In the genomic region with DNA sequence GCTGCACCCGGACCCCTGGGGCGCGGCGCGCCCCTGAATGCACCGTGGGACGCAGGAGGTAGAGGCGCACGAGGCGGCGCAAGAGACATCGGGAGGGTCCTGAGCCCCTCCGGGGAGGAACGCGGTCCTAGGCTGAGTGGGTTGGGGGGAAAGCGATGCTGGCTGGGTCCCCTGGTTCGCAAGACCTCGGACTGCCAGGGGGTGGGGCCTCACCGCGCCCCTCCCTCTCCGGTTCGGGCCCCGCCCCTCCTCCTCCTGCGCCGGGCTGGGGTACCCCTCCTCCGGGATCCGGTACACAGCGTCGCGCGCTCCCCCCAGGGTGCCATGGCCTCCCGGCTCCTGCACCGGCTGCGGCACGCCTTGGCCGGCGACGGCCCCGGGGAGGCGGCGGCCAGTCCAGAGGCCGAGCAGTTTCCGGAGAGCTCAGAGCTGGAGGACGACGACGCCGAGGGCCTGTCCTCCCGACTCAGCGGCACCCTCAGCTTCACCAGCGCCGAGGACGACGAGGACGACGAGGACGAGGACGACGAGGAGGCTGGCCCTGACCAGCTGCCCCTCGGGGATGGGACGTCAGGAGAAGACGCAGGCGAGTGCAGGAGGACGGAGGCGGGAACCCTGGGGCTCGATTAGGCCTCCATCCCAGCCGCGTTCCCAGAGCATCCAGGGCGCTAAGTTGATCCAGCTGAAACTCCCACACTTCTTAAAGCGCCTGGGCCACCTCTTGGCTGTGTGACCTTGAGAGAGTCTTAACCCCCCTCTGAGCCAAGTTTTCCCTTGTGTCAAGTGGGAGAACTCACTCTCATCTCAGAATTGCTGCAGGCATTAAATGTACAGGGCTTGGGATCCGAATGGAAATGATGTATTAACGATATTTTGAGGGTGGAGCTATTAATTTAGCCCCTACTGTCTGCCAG, we compare ENCODE assay signal across 8 cellular contexts. TPM values are rescaled to one million over a fixed set of nuclear protein-coding genes. Genes with fewer than 3 reads are reported as not detected.
DNase-seq lines count a peak whose midpoint lies in the region; ATAC-seq and TF ChIP-seq lines count a peak whose summit lies in the region.

No MANE protein-coding gene starts in this region.

- H3K4me1 Mint-ChIP-seq in HFFc6 (ENCODE audit: low read depth) (peaks cover 42% of the 10 kb centered on the region), osteocyte (ENCODE audit: unreplicated experiment) (peaks cover 39% of the 10 kb centered on the region)

- H3K27me3 ChIP-seq in BJ (ENCODE audit: control insufficient read depth, insufficient read depth, low read length) (no peaks in the 10 kb centered on the region), RWPE2 (ENCODE audit: insufficient read depth, poor library complexity, severe bottlenecking) (no peaks in the 10 kb centered on the region), heart left ventricle (no peaks in the 10 kb centered on the region)

- H3K27ac Mint-ChIP-seq in HFFc6 (peak overlapping the region; percentile 96), osteocyte (ENCODE audit: unreplicated experiment) (peak overlapping the region; percentile 68)

- CTCF ChIA-PET in BJ (lab: Yijun Ruan, JAX) = interaction anchor here (1.0 to 2.0 kb wide), 5 partner anchors 10 to 66 kb away, joined by 3 to 6 read pairs (median 4); no protein-coding TSS in a partner anchor

- H3K27ac ChIP-seq in RWPE2 (ENCODE audit: poor library complexity, severe bottlenecking) (peak overlapping the region; percentile 54), heart left ventricle (peak overlapping the region; percentile 89 to 99 (median 95))

- H3K4me1 ChIP-seq in RWPE2 (ENCODE audit: insufficient read depth, poor library complexity, severe bottlenecking) (peaks cover 15% of the 10 kb centered on the region), heart left ventricle (peaks cover 0 to 51% (median 34%) of the 10 kb centered on the region in 12 donors)

- H3K9me3 ChIP-seq in RWPE2 (ENCODE audit: severe bottlenecking) (no peaks in the 10 kb centered on the region), heart left ventricle (no peaks in the 10 kb centered on the region)

- H3K4me3 ChIP-seq in BJ (ENCODE audit: low read depth, low read length) (peak overlapping the region; percentile 69), RWPE2 (ENCODE audit: severe bottlenecking) (peak overlapping the region; percentile 55), heart left ventricle (peak overlapping the region; percentile 54 to 90 (median 73))

- WGBS in heart left ventricle, 4 donors = 3 to 8% (median 3%) methylated on average over 25 to 71 of the region's 71 CpGs

- H3K27me3 Mint-ChIP-seq in HFFc6 (ENCODE audit: insufficient read depth) (peaks cover 3% of the 10 kb centered on the region), osteocyte (ENCODE audit: unreplicated experiment) (no peaks in the 10 kb centered on the region)

- H3K9me3 Mint-ChIP-seq in HFFc6 (no peaks in the 10 kb centered on the region), osteocyte (ENCODE audit: unreplicated experiment) (no peaks in the 10 kb centered on the region)

- H3K4me3 Mint-ChIP-seq in HFFc6 (peak overlapping the region; percentile 91), osteocyte (ENCODE audit: unreplicated experiment) (peak overlapping the region; percentile 85)

- peaks cover 13% of the 10 kb centered on the region; the same call in 1 of the 2 replicates for H3K36me3 Mint-ChIP-seq in HFFc6 (ENCODE audit: low read depth)
- H3K36me3 Mint-ChIP-seq in osteocyte (ENCODE audit: unreplicated experiment) = peaks cover 2% of the 10 kb centered on the region

- peak; percentile 75 for ATAC-seq in RWPE2 (ENCODE audit: low read depth)
- peak; percentile 67 to 88 (median 84) for ATAC-seq in heart left ventricle
- no peak for ATAC-seq in GM18873 (IDR thresholded peaks at IDR 0.05; ENCODE audit: low FRiP score, unreplicated experiment)

- TF ChIP-seq CTCF in BJ (IDR thresholded peaks at IDR 0.05; ENCODE audit: insufficient read depth, low read depth, low read length) = no peak
- TF ChIP-seq CTCF in HFFc6 (IDR thresholded peaks at IDR 0.05) = no peak
- TF ChIP-seq CTCF in RWPE2 (IDR thresholded peaks at IDR 0.05; ENCODE audit: poor library complexity, severe bottlenecking) = no peak
- no peak for TF ChIP-seq CTCF in heart left ventricle (IDR thresholded peaks at IDR 0.05)
- no peak for TF ChIP-seq CTCF in osteocyte (IDR thresholded peaks at IDR 0.05)

- DNase-seq in BJ (ENCODE audit: low read depth) = no peak
- DNase-seq in HFFc6 = no peak
- peak; percentile 88 for DNase-seq in RWPE2 (ENCODE audit: low spot score)
- DNase-seq in amniotic epithelial cell (ENCODE audit: low read depth) = peak; percentile 51
- peak; percentile 75 to 89 (median 83) for DNase-seq in heart left ventricle
- peak; percentile 90 for DNase-seq in osteocyte (ENCODE audit: extremely low spot score, unreplicated experiment)
- no peak for DNase-seq in dedifferentiated amniotic fluid mesenchymal stem cell (ENCODE audit: extremely low spot score)

- H3K36me3 ChIP-seq in BJ (ENCODE audit: control insufficient read depth, insufficient read depth, low read length) (peaks cover 5% of the 10 kb centered on the region; the same call in 1 of the 2 replicates), RWPE2 (ENCODE audit: low read depth) (peaks cover 3% of the 10 kb centered on the region; the same call in 1 of the 2 replicates), heart left ventricle (peaks cover 0 to 26% (median 13%) of the 10 kb centered on the region in 9 donors)

- POLR2A ChIA-PET in BJ (lab: Charles Lee) = interaction anchor here (0.6 kb wide), 2 partner anchors 20 to 50 kb away, joined by 3 read pairs; no protein-coding TSS in a partner anchor

- peak in 1 of 2 donors; percentile 41 for TF ChIP-seq POLR2A in heart left ventricle (IDR thresholded peaks at IDR 0.05)

- intact Hi-C loops in heart left ventricle (cut with DNase I) = loop anchor here in 3 of 10 donors (2.0 to 10.0 kb wide), 2 partner anchors 57 to 101 kb away; a partner anchor contains a TSS

RNA-seq across cellular contexts. Expression of a gene that starts 0.5 kb away (rescaled TPM):
- polyA plus RNA-seq in BJ (2011; rRNA removed) (13.6 and 17.8 TPM in 2 replicates), heart left ventricle (10 to 100 TPM; 13.7 to 18.6 TPM)
- 10.9 and 11.6 TPM in 2 replicates for polyA minus RNA-seq in BJ (2011; rRNA and poly(A)+ RNA removed)
- total RNA-seq in HFFc6 (2021; fragmentation: NEBNext Ultra II Directional; extraction: Animal tissue kit (Norgen Biotek cat#: 25700)) = 10 to 100 TPM; 21.9 to 25.1 (median 22.7) TPM
- total RNA-seq in heart left ventricle (10 to 100 TPM; 14.1 to 45.6 (median 21.4) TPM), osteocyte (24.4 and 25.6 TPM in 2 replicates)

RNA-seq across cellular contexts. Expression of a gene that starts 7.0 kb away (rescaled TPM):
- polyA plus RNA-seq in BJ (2011; rRNA removed) (0.60 and 0.81 TPM in 2 replicates), heart left ventricle (under 1 TPM; 0.14 to 0.30 TPM)
- 0.36 TPM in 1 of 2 replicates, not detected in the other for polyA minus RNA-seq in BJ (2011; rRNA and poly(A)+ RNA removed)
- total RNA-seq in HFFc6 (2021; fragmentation: NEBNext Ultra II Directional; extraction: Animal tissue kit (Norgen Biotek cat#: 25700)) = not detected
- total RNA-seq in heart left ventricle (not detected), osteocyte (1.2 TPM in 1 of 2 replicates, not detected in the other)

RNA-seq across cellular contexts. Expression of a gene that starts 21.7 kb away (rescaled TPM):
- polyA plus RNA-seq in BJ (2011; rRNA removed) (70.6 and 90.8 TPM in 2 replicates), heart left ventricle (under 1 TPM in 1 of 2 donors, not detected in 1; 0.79 TPM)
- polyA minus RNA-seq in BJ (2011; rRNA and poly(A)+ RNA removed) = 31.4 and 45.8 TPM in 2 replicates
- 100 to 1,000 TPM in 1 of 6 experiments, 10 to 100 TPM in 5; 42.6 to 101 (median 91.3) TPM for total RNA-seq in HFFc6 (2021; fragmentation: NEBNext Ultra II Directional; extraction: Animal tissue kit (Norgen Biotek cat#: 25700))
- total RNA-seq in heart left ventricle (10 to 100 TPM in 1 of 9 donors, 1 to 10 TPM in 3, under 1 TPM in 1, not detected in 4; 0.32 to 16.9 (median 1.7) TPM), osteocyte (21.3 and 21.9 TPM in 2 replicates)

RNA-seq across cellular contexts. Expression of a gene that starts 23.1 kb away (rescaled TPM):
- polyA plus RNA-seq in BJ (2011; rRNA removed) (34.3 and 49.9 TPM in 2 replicates), heart left ventricle (10 to 100 TPM; 34.2 to 44.6 TPM)
- 19.7 and 41.8 TPM in 2 replicates for polyA minus RNA-seq in BJ (2011; rRNA and poly(A)+ RNA removed)
- total RNA-seq in HFFc6 (2021; fragmentation: NEBNext Ultra II Directional; extraction: Animal tissue kit (Norgen Biotek cat#: 25700)) = 10 to 100 TPM; 24.2 to 31.2 (median 26.4) TPM
- total RNA-seq in heart left ventricle (10 to 100 TPM; 22.5 to 57.8 (median 31.4) TPM), osteocyte (23.6 and 23.9 TPM in 2 replicates)

RNA-seq across cellular contexts. Expression of a gene that starts 23.3 kb away (rescaled TPM):
- 3.7 and 4.5 TPM in 2 replicates for polyA plus RNA-seq in BJ (2011; rRNA removed)
- polyA minus RNA-seq in BJ (2011; rRNA and poly(A)+ RNA removed) = 5.4 and 11.1 TPM in 2 replicates
- 1 to 10 TPM; 2.3 to 4.0 (median 2.7) TPM for total RNA-seq in HFFc6 (2021; fragmentation: NEBNext Ultra II Directional; extraction: Animal tissue kit (Norgen Biotek cat#: 25700))
- 1 to 10 TPM; 1.9 to 3.1 (median 2.4) TPM for total RNA-seq in heart left ventricle
- 1 to 10 TPM; 1.3 to 1.6 TPM for polyA plus RNA-seq in heart left ventricle
- 3.9 and 4.4 TPM in 2 replicates for total RNA-seq in osteocyte

Comparison
In these comparisons a context has a peak if more than half of its experiments do, and no peak if none do; other contexts are left out.
1. DNase-seq: peak in RWPE2 (single experiment), amniotic epithelial cell (single experiment), heart left ventricle (5 of 5) and osteocyte (single experiment); none in BJ (single experiment), HFFc6 (single experiment) and dedifferentiated amniotic fluid mesenchymal stem cell (single experiment).
2. Peak in every context shown above with its lines, with median percentiles within 50 percentile points of each other: H3K4me3 ChIP-seq.